1 cellular context compared by ENCODE assay signal in genomic region chr1:54715493-54716298, GRCh38.
TF ChIP-seq lines count a peak whose summit lies in the region.

TSS of gene TTC4 (plus strand) at chr1:54715861. CDS start at chr1:54715909, 48 bp downstream.

TF ChIP-seq in GM12878, 131 proteins besides CTCF, POLR2A, EP300 and RAD21 (continued from another document):
- TF ChIP-seq E2F8 (IDR thresholded peaks at IDR 0.05; ENCODE audit: low read depth, partially characterized antibody): no peak
